19 cellular contexts compared by ENCODE assay signal in genomic region chr3:109328202-109328601, GRCh38. TPM values are rescaled to one million over a fixed set of nuclear protein-coding genes. Genes with fewer than 3 reads are reported as not detected.
DNase-seq lines count a peak whose midpoint lies in the region; ATAC-seq and TF ChIP-seq lines count a peak whose summit lies in the region.
"Had no signal": no experiment of that assay in that cellular context is flagged by ENCODE, and none has a peak within 500 bp of the region (broad histone marks: within the 10 kb centered on the region; RNA-seq: fewer than 3 reads in every experiment).

No MANE protein-coding gene starts in this region.

- H3K27ac ChIP-seq in endodermal cell (ENCODE audit: low read depth, low read length) (no peak overlapping the region), substantia nigra (ENCODE audit: low read depth, low read length, poor library complexity, severe bottlenecking) (no peak overlapping the region), GM23248 (no peak overlapping the region)
- H3K27ac ChIP-seq: BLaER1 had no signal

- no peaks in the 10 kb centered on the region for H3K79me2 ChIP-seq in GM23248 (ENCODE audit: insufficient read depth)

- in situ Hi-C loops in GM23248 (cut with MboI) = no loop called here

- H4K20me1 ChIP-seq in GM23248 (ENCODE audit: insufficient read depth) = no peaks in the 10 kb centered on the region
- H4K20me1 ChIP-seq: BLaER1 had no signal

- H3K4me3 ChIP-seq in endodermal cell (ENCODE audit: low read length) = no peak overlapping the region
- H3K4me3 ChIP-seq in GM23248 = no peak overlapping the region
- H3K4me3 ChIP-seq: BLaER1 had no signal

- H2AFZ ChIP-seq in GM23248 = no peak overlapping the region

- H3K9me3 ChIP-seq in endodermal cell (ENCODE audit: control insufficient read depth, low read length) (no peaks in the 10 kb centered on the region), GM23248 (ENCODE audit: low read depth) (no peaks in the 10 kb centered on the region)
- H3K9me3 ChIP-seq: BE2C, BLaER1 had no signal

- H3K36me3 Mint-ChIP-seq in WTC11 (peaks cover 73% of the 10 kb centered on the region), endodermal cell (ENCODE audit: low read depth) (peaks cover 77% of the 10 kb centered on the region)
- H3K36me3 Mint-ChIP-seq: CD14-positive monocyte; CD4-positive, alpha-beta memory T cell; CD4-positive, CD25-positive, alpha-beta regulatory T cell; CD8-positive, alpha-beta memory T cell had no signal

- DNase-seq in WTC11 (ENCODE audit: low spot score) (no peak), endodermal cell (no peak), substantia nigra (lab: John Stamatoyannopoulos, UW) (no peak), GM23248 (no peak), DMS 273 treated with DMSO at 0.1 percent for 48 hours (lab: John Stamatoyannopoulos, UW) (no peak)
- DNase-seq: 8988T; ACHN; BE2C; C1 segment of cervical spinal cord; CD4-positive, alpha-beta memory T cell; CD4-positive, CD25-positive, alpha-beta regulatory T cell; CD8-positive, alpha-beta memory T cell; COR-L47; DMS79 treated with DMSO at 0.1 percent for 48 hours; GF-D8 had no signal

- peak overlapping the region; percentile 57 for H3K4me3 Mint-ChIP-seq in WTC11
- no peak overlapping the region for H3K4me3 Mint-ChIP-seq in endodermal cell
- H3K4me3 Mint-ChIP-seq: CD14-positive monocyte; CD4-positive, alpha-beta memory T cell; CD4-positive, CD25-positive, alpha-beta regulatory T cell; CD8-positive, alpha-beta memory T cell had no signal

- H3K4me1 ChIP-seq in endodermal cell (ENCODE audit: control insufficient read depth, insufficient read depth, low read length) (no peaks in the 10 kb centered on the region), GM23248 (ENCODE audit: insufficient read depth) (no peaks in the 10 kb centered on the region)
- H3K4me1 ChIP-seq: BE2C, BLaER1 had no signal

- no peaks in the 10 kb centered on the region for H3K9me3 Mint-ChIP-seq in WTC11
- no peaks in the 10 kb centered on the region for H3K9me3 Mint-ChIP-seq in endodermal cell
- H3K9me3 Mint-ChIP-seq: CD4-positive, alpha-beta memory T cell; CD8-positive, alpha-beta memory T cell had no signal

- POLR2A ChIA-PET in WTC11 (lab: Charles Lee) = interaction anchor here (0.6 kb wide), 1 partner anchor 43 kb away, joined by 4 read pairs; no protein-coding TSS in a partner anchor

- H3K27me3 ChIP-seq in endodermal cell (ENCODE audit: control insufficient read depth, insufficient read depth, low read length, poor library complexity, severe bottlenecking) = no peaks in the 10 kb centered on the region
- H3K27me3 ChIP-seq in GM23248 (replicated peaks; ENCODE audit: insufficient read depth) = no peaks in the 10 kb centered on the region
- H3K27me3 ChIP-seq: BE2C, BLaER1 had no signal

- peaks cover 66% of the 10 kb centered on the region for H3K36me3 ChIP-seq in endodermal cell (ENCODE audit: control insufficient read depth, insufficient read depth, low read length)
- H3K36me3 ChIP-seq in GM23248 (ENCODE audit: low read depth) = no peaks in the 10 kb centered on the region
- H3K36me3 ChIP-seq: BE2C, BLaER1 had no signal

- TF ChIP-seq CTCF in WTC11 (IDR thresholded peaks at IDR 0.05) (no peak), endodermal cell (conservative IDR thresholded peaks at IDR 0.05) (no peak)

- no peaks in the 10 kb centered on the region for H3K9me2 ChIP-seq in GM23248 (ENCODE audit: insufficient read depth)

- no peak overlapping the region for H3K9ac ChIP-seq in endodermal cell (ENCODE audit: extremely low read depth, low read length, poor library complexity, severe bottlenecking)
- no peak overlapping the region for H3K9ac ChIP-seq in GM23248
- H3K9ac ChIP-seq: BLaER1 had no signal

- H3K4me1 Mint-ChIP-seq in WTC11 (peaks cover 65% of the 10 kb centered on the region), endodermal cell (peaks cover 10% of the 10 kb centered on the region)
- H3K4me1 Mint-ChIP-seq: CD4-positive, alpha-beta memory T cell; CD4-positive, CD25-positive, alpha-beta regulatory T cell; CD8-positive, alpha-beta memory T cell had no signal

- H3K27ac Mint-ChIP-seq in WTC11 (peak overlapping the region; percentile 81), endodermal cell (peak overlapping the region; percentile 9)
- H3K27ac Mint-ChIP-seq: CD14-positive monocyte; CD4-positive, alpha-beta memory T cell; CD4-positive, CD25-positive, alpha-beta regulatory T cell; CD8-positive, alpha-beta memory T cell had no signal

- H3K27me3 Mint-ChIP-seq in WTC11 (ENCODE audit: low read depth) (no peaks in the 10 kb centered on the region), endodermal cell (ENCODE audit: insufficient read depth) (no peaks in the 10 kb centered on the region)

- H3F3A ChIP-seq in GM23248 (ENCODE audit: insufficient read depth) = no peaks in the 10 kb centered on the region

- CTCF ChIA-PET in WTC11 (lab: Charles Lee) = no interaction called here

- no peak overlapping the region for H3K4me2 ChIP-seq in GM23248 (ENCODE audit: unreplicated experiment)
- H3K4me2 ChIP-seq: BLaER1 had no signal

- no peak for ATAC-seq in WTC11

- WGBS in endodermal cell (ENCODE audit: insufficient coverage in 1 of 2, insufficient read length in 1 of 2), 2 experiments = 100% methylated on average over 3 of the region's 3 CpGs; no CpG with 5 or more reads in 1 of the 2 experiments
- 17 to 20% methylated on average over 3 of the region's 3 CpGs for WGBS in GM23248 (ENCODE audit: low coverage in 1 of 2, low lambda C conversion rate in 2 of 2, missing lambda C conversion rate in 2 of 2), 2 experiments

TF ChIP-seq in WTC11, 78 proteins besides CTCF, POLR2A, EP300 and RAD21 (continues in another document):
- TF ChIP-seq ATF1 (CRISPR knock-in tag; IDR thresholded peaks at IDR 0.05) = no peak
- peak; percentile 54; the same call in 1 of the 2 replicates for TF ChIP-seq ZNF532 (CRISPR knock-in tag; IDR thresholded peaks at IDR 0.05; ENCODE audit: borderline replicate concordance)
- TF ChIP-seq, protein P1, sequence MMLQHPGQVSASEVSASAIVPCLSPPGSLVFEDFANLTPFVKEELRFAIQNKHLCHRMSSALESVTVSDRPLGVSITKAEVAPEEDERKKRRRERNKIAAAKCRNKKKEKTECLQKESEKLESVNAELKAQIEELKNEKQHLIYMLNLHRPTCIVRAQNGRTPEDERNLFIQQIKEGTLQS (CRISPR knock-in tag; conservative IDR thresholded peaks at IDR 0.05) = no peak
- TF ChIP-seq CREB1 (CRISPR knock-in tag; IDR thresholded peaks at IDR 0.05) = no peak
- no peak for TF ChIP-seq ZBTB21 (CRISPR knock-in tag; IDR thresholded peaks at IDR 0.05; ENCODE audit: borderline replicate concordance)
- TF ChIP-seq ZNF263 (CRISPR knock-in tag; IDR thresholded peaks at IDR 0.05; ENCODE audit: low read depth) = no peak
- TF ChIP-seq CREM (CRISPR knock-in tag; IDR thresholded peaks at IDR 0.05) = no peak
- TF ChIP-seq ZNF121 (CRISPR knock-in tag; IDR thresholded peaks at IDR 0.05) = no peak
- TF ChIP-seq HMGXB4 (CRISPR knock-in tag; IDR thresholded peaks at IDR 0.05) = no peak

RNA-seq across cellular contexts. Expression of gene DPPA4, which starts 9.1 kb away (rescaled TPM):
- total RNA-seq in WTC11 (2021) (774 to 901 TPM (median 898 TPM) in 3 replicates), endodermal cell (100 to 1,000 TPM; 132 to 284 TPM)
- 159 TPM for polyA plus RNA-seq in endodermal cell (2013, experiment 1 of 2)
- polyA plus RNA-seq in endodermal cell (2013, experiment 2 of 2) = 126 TPM
- not detected in 2 replicates for total RNA-seq in GM23248 (2014; rRNA removed; shearing (Covaris generic))
- 0.06 and 0.15 TPM in 2 replicates for polyA plus RNA-seq in GM23248 (2016; fragmentation: Nextera tagmentation; extraction: Ambion mirVana)
- total RNA-seq: A673; CD4-positive, alpha-beta memory T cell had no signal
- polyA plus RNA-seq: AG04450; CD14-positive monocyte; CD4-positive, alpha-beta memory T cell; CD4-positive, CD25-positive, alpha-beta regulatory T cell; CD8-positive, alpha-beta memory T cell had no signal

RNA-seq across cellular contexts. Expression of gene DPPA2, which starts 11.9 kb away (rescaled TPM):
- 14.9 to 15.8 TPM (median 15.0 TPM) in 3 replicates for total RNA-seq in WTC11 (2021)
- 1 to 10 TPM; 1.7 to 3.1 TPM for total RNA-seq in endodermal cell
- 1.3 TPM for polyA plus RNA-seq in endodermal cell (2013, experiment 1 of 2)
- polyA plus RNA-seq in endodermal cell (2013, experiment 2 of 2) = 1.4 TPM
- total RNA-seq in GM23248 (2014; rRNA removed; shearing (Covaris generic)) = not detected in 2 replicates
- not detected in 2 replicates for polyA plus RNA-seq in GM23248 (2016; fragmentation: Nextera tagmentation; extraction: Ambion mirVana)
- total RNA-seq: A673; CD4-positive, alpha-beta memory T cell; CD4-positive, CD25-positive, alpha-beta regulatory T cell; CD8-positive, alpha-beta memory T cell had no signal
- polyA plus RNA-seq: AG04450; CD14-positive monocyte; CD4-positive, alpha-beta memory T cell; CD4-positive, CD25-positive, alpha-beta regulatory T cell; CD8-positive, alpha-beta memory T cell had no signal

Comparison
In these comparisons a context has a peak if more than half of its experiments do, and no peak if none do; other contexts are left out.
1. RNA of gene DPPA4, which starts 9.1 kb away (total RNA-seq): 774 to 901 TPM in WTC11 and 132 to 284 TPM in endodermal cell; not detected in GM23248; every median in the first group is over 100 times any median in the second.